In genomic region chr15:50107591-50108408, GRCh38 we compare ENCODE assay signal across 9 cellular contexts. TPM values are rescaled to one million over a fixed set of nuclear protein-coding genes. Genes with fewer than 3 reads are reported as not detected.
DNase-seq lines count a peak whose midpoint lies in the region; ATAC-seq, FAIRE-seq and TF ChIP-seq lines count a peak whose summit lies in the region.
"Had no signal": no experiment of that assay in that cellular context is flagged by ENCODE, and none has a peak within 500 bp of the region (broad histone marks: within the 10 kb centered on the region; RNA-seq: fewer than 3 reads in every experiment).

No MANE protein-coding gene starts in this region.

- peaks cover 2% of the 10 kb centered on the region for H3K27me3 Mint-ChIP-seq in activated B cell treated with CpG ODN at 0.5 μM for 24 hours
- peaks cover 17% of the 10 kb centered on the region for H3K27me3 Mint-ChIP-seq in Caco-2 (ENCODE audit: insufficient read depth, unreplicated experiment)

- intact Hi-C loops in HepG2 (cut with micrococcal nuclease; ENCODE audit: unreplicated experiment) = no loop called here
- intact Hi-C loops in activated B cell treated with CpG ODN at 0.5 μM for 24 hours (cut with micrococcal nuclease) = no loop called here
- intact Hi-C loops in Caco-2 (cut with micrococcal nuclease; ENCODE audit: unreplicated experiment) = no loop called here

- POLR2A ChIA-PET in HepG2 (lab: Yijun Ruan, JAX) (no interaction called here), activated B cell treated with CpG ODN at 0.5 μM for 24 hours (lab: Charles Lee) (interaction anchor here (0.6 kb wide), 1 partner anchor 866 kb away, joined by 3 read pairs; no protein-coding TSS in a partner anchor), Caco-2 (lab: Charles Lee) (no interaction called here)

- H3K4me3 Mint-ChIP-seq in activated B cell treated with CpG ODN at 0.5 μM for 24 hours (no peak overlapping the region), Caco-2 (ENCODE audit: unreplicated experiment) (no peak overlapping the region)
- H3K4me3 Mint-ChIP-seq: T-cell had no signal

- no peak for TF ChIP-seq POLR2A in HepG2 (IDR thresholded peaks at IDR 0.05; ENCODE audit: insufficient read depth in 1 of 2, low read depth in 2 of 2, low read length in 2 of 2)

- H3K9me3 Mint-ChIP-seq in activated B cell treated with CpG ODN at 0.5 μM for 24 hours (peaks cover 3% of the 10 kb centered on the region), Caco-2 (ENCODE audit: unreplicated experiment) (no peaks in the 10 kb centered on the region)
- H3K9me3 Mint-ChIP-seq: T-cell had no signal

- H3K27ac Mint-ChIP-seq in activated B cell treated with CpG ODN at 0.5 μM for 24 hours = peak overlapping the region; percentile 36
- no peak overlapping the region for H3K27ac Mint-ChIP-seq in Caco-2 (ENCODE audit: unreplicated experiment)

- H3K9ac ChIP-seq in liver (ENCODE audit: low read depth in 1 of 2, low read length in 2 of 2) = no peak overlapping the region
- no peak overlapping the region for H3K9ac ChIP-seq in HepG2 (ENCODE audit: insufficient read depth, low read depth, low read length)

- H3K36me3 Mint-ChIP-seq in activated B cell treated with CpG ODN at 0.5 μM for 24 hours (ENCODE audit: low read depth) (no peaks in the 10 kb centered on the region), Caco-2 (ENCODE audit: insufficient read depth, unreplicated experiment) (no peaks in the 10 kb centered on the region)
- H3K36me3 Mint-ChIP-seq: T-cell had no signal

- TF ChIP-seq CTCF in liver (IDR thresholded peaks at IDR 0.05; ENCODE audit: low read depth, low read length, missing input control) (no peak), HepG2 (CRISPR knock-in tag; IDR thresholded peaks at IDR 0.05) (no peak), activated B cell treated with CpG ODN at 0.5 μM for 24 hours (IDR thresholded peaks at IDR 0.05) (no peak), Caco-2 (IDR thresholded peaks at IDR 0.05; ENCODE audit: insufficient read depth in 1 of 2, low read depth in 1 of 2, low read length in 1 of 2, severe bottlenecking in 1 of 2, unreplicated experiment in 1 of 2) (no peak)

- TF ChIP-seq RAD21 in liver (IDR thresholded peaks at IDR 0.05) (no peak), HepG2 (CRISPR knock-in tag; IDR thresholded peaks at IDR 0.05) (no peak)

- H3K27me3 ChIP-seq in liver (ENCODE audit: control insufficient read depth in 4 of 4, insufficient read depth in 4 of 4, low read length in 3 of 4) (no peaks in the 10 kb centered on the region), HepG2 (ENCODE audit: control insufficient read depth in 1 of 2, insufficient read depth in 2 of 2, low read length in 2 of 2) (no peaks in the 10 kb centered on the region), Caco-2 (replicated peaks; ENCODE audit: control insufficient read depth, insufficient read depth, low read length) (no peaks in the 10 kb centered on the region; the same call in 1 of the 2 replicates)

- H3K4me1 Mint-ChIP-seq in activated B cell treated with CpG ODN at 0.5 μM for 24 hours (peaks cover 29% of the 10 kb centered on the region), Caco-2 (ENCODE audit: low read depth, unreplicated experiment) (no peaks in the 10 kb centered on the region)

- no peak overlapping the region for H2AFZ ChIP-seq in HepG2 (ENCODE audit: low read length)

- FAIRE-seq in HepG2 (lab: Jason Lieb, UNC) = no peak

- peaks cover 0 to 10% (median 5%) of the 10 kb centered on the region in 4 donors for H3K4me1 ChIP-seq in liver (ENCODE audit: control insufficient read depth in 4 of 4, insufficient read depth in 4 of 4, low read length in 3 of 4)
- no peaks in the 10 kb centered on the region for H3K4me1 ChIP-seq in HepG2 (ENCODE audit: insufficient read depth, low read length)
- H3K4me1 ChIP-seq in Caco-2 = no peaks in the 10 kb centered on the region

- ATAC-seq in HepG2 (no peak), HG03066 (IDR thresholded peaks at IDR 0.05; ENCODE audit: low read depth, unreplicated experiment) (peak; percentile 98), activated B cell treated with CpG ODN at 0.5 μM for 24 hours (ENCODE audit: low read depth) (peak; percentile 72)
- ATAC-seq: T-cell had no signal

- H3K9me3 ChIP-seq in liver (ENCODE audit: control insufficient read depth in 4 of 4, low read length in 3 of 4) (no peaks in the 10 kb centered on the region), HepG2 (ENCODE audit: low read length) (no peaks in the 10 kb centered on the region), Caco-2 (no peaks in the 10 kb centered on the region)

- CTCF ChIA-PET in HepG2 (lab: Yijun Ruan, JAX; ENCODE audit: low intra/inter-chr PET ratio, low total read pairs) = interaction anchor here (0.6 kb wide), 1 partner anchor 176 kb away, joined by 4 read pairs; no protein-coding TSS in a partner anchor
- CTCF ChIA-PET in activated B cell treated with CpG ODN at 0.5 μM for 24 hours (lab: Charles Lee) = no interaction called here
- CTCF ChIA-PET in Caco-2 (lab: Charles Lee) = no interaction called here

- in situ Hi-C loops in HepG2 (cut with HindIII; ENCODE audit: extremely low pct_ligation_motif_present, low pct_unique_long_range_greater_than_20kb) = no loop called here

- H3K27ac ChIP-seq in liver (ENCODE audit: low read depth in 1 of 2, low read length in 2 of 2) (peak overlapping the region; percentile 22 to 46), HepG2 (ENCODE audit: extremely low read length, insufficient read depth, low read length) (no peak overlapping the region)

- no peaks in the 10 kb centered on the region for H3K79me2 ChIP-seq in HepG2 (ENCODE audit: insufficient read depth, low read length)

- DNase-seq in HepG2 (ENCODE audit: low spot score) (no peak), activated B cell treated with CpG ODN at 0.5 μM for 24 hours (no peak), putamen (ENCODE audit: low spot score) (peak; percentile 42), NCI-H345 (lab: John Stamatoyannopoulos, UW) (no peak), Caco-2 (no peak), NCI-H1436 treated with DMSO at 0.1 percent for 48 hours (lab: John Stamatoyannopoulos, UW) (no peak)

- H3K4me2 ChIP-seq in HepG2 (ENCODE audit: low read depth, low read length) = no peak overlapping the region

- H3K36me3 ChIP-seq in liver (ENCODE audit: control insufficient read depth in 4 of 4, insufficient read depth in 3 of 4, low read depth in 1 of 4, low read length in 3 of 4) (no peaks in the 10 kb centered on the region), HepG2 (replicated peaks in 1 of 2; ENCODE audit: control insufficient read depth in 1 of 2, insufficient read depth in 2 of 2, low read length in 2 of 2) (no peaks in the 10 kb centered on the region), Caco-2 (ENCODE audit: control insufficient read depth, insufficient read depth, low read length) (no peaks in the 10 kb centered on the region)

- TF ChIP-seq EP300 in HepG2 (IDR thresholded peaks at IDR 0.05; ENCODE audit: low read depth in 2 of 2, low read length in 2 of 2) (no peak), HepG2 (CRISPR knock-in tag; IDR thresholded peaks at IDR 0.05; ENCODE audit: borderline replicate concordance) (no peak)

- 83% methylated on average over 7 of the region's 7 CpGs for WGBS in liver
- 67% methylated on average over 3 of the region's 7 CpGs for WGBS in HepG2 (ENCODE audit: low lambda C conversion rate)

- no peaks in the 10 kb centered on the region for H4K20me1 ChIP-seq in HepG2 (ENCODE audit: insufficient read depth, low read length)

- BruUV-seq in HepG2 (replicated peaks; lab: Mats Ljungman, UMichigan) = no TSS peak
- no TSS peak for BruUV-seq in Caco-2 (replicated peaks; lab: Mats Ljungman, UMichigan)

- H3K4me3 ChIP-seq in liver (ENCODE audit: low read depth in 1 of 3, low read length in 3 of 3) (no peak overlapping the region), HepG2 (replicated peaks in 1 of 3; ENCODE audit: insufficient read depth in 1 of 3, low read depth in 2 of 3, low read length in 3 of 3) (no peak overlapping the region), Caco-2 (ENCODE audit: low read depth, low read length) (no peak overlapping the region)

TF ChIP-seq in liver, 16 proteins besides CTCF, POLR2A, EP300 and RAD21 (continues in another document):
- TF ChIP-seq EGR1 (IDR thresholded peaks at IDR 0.05; ENCODE audit: low read depth in 2 of 2) (no peak), FOXA1 (IDR thresholded peaks at IDR 0.05) (no peak)

TF ChIP-seq in HepG2, 621 proteins besides CTCF, POLR2A, EP300 and RAD21 (continues in another document):
- TF ChIP-seq ZNF496 (CRISPR knock-in tag; IDR thresholded peaks at IDR 0.05; ENCODE audit: insufficient replicate concordance) (no peak), BORCS8-MEF2B (CRISPR knock-in tag; IDR thresholded peaks at IDR 0.05) (no peak)

RNA-seq across cellular contexts. Expression of gene ATP8B4, which starts 11.2 kb away (rescaled TPM):
- total RNA-seq in liver = 10 to 100 TPM; 17.7 to 19.7 TPM
- polyA plus RNA-seq in liver = 1 to 10 TPM; 1.9 to 7.1 TPM
- total RNA-seq in HepG2 (2016; rRNA removed; fragmentation: Illumina TruSeq; extraction: Trizol) = 0.18 and 0.69 TPM in 2 replicates
- 0.44 and 0.81 TPM in 2 replicates for total RNA-seq in HepG2 (2016; cell fraction: cytosol; rRNA removed; fragmentation: Illumina TruSeq; extraction: Trizol; ENCODE audit: low read depth)
- total RNA-seq in HepG2 (2016; cell fraction: insoluble cytoplasmic fraction; rRNA removed; fragmentation: Illumina TruSeq; extraction: Trizol) = 0.34 and 1.0 TPM in 2 replicates
- 0.28 and 0.45 TPM in 2 replicates for total RNA-seq in HepG2 (2016; cell fraction: membrane; rRNA removed; fragmentation: Illumina TruSeq; extraction: Trizol)
- total RNA-seq in HepG2 (2016; cell fraction: nucleus; rRNA removed; fragmentation: Illumina TruSeq; extraction: Trizol) = 1.9 and 2.8 TPM in 2 replicates
- 0.24 and 0.42 TPM in 2 replicates for polyA plus RNA-seq in HepG2 (2011; rRNA removed)
- 0.04 and 0.07 TPM in 2 replicates for polyA plus RNA-seq in HepG2 (2011; cell fraction: cytosol; rRNA removed)
- polyA plus RNA-seq in HepG2 (2011; cell fraction: nucleus; rRNA removed) = 0.61 and 0.71 TPM in 2 replicates
- polyA plus RNA-seq in HepG2 (2012) = 0.47 and 0.58 TPM in 2 replicates
- polyA plus RNA-seq in HepG2 (2016; cell fraction: cytosol; fragmentation: Illumina TruSeq; extraction: Trizol; ENCODE audit: low read depth) = 0.08 and 0.16 TPM in 2 replicates
- polyA plus RNA-seq in HepG2 (2016; cell fraction: insoluble cytoplasmic fraction; fragmentation: Illumina TruSeq; extraction: Trizol; ENCODE audit: low read depth) = 0.27 and 0.29 TPM in 2 replicates
- 0.10 and 0.19 TPM in 2 replicates for polyA plus RNA-seq in HepG2 (2016; cell fraction: membrane; fragmentation: Illumina TruSeq; extraction: Trizol; ENCODE audit: low read depth)
- 1.00 and 1.2 TPM in 2 replicates for polyA plus RNA-seq in HepG2 (2016; cell fraction: nucleus; fragmentation: Illumina TruSeq; extraction: Trizol; ENCODE audit: insufficient read depth, low read depth)
- polyA minus RNA-seq in HepG2 (2011; rRNA and poly(A)+ RNA removed; ENCODE audit: low replicate concordance) = 0.36 and 21.5 TPM in 2 replicates
- 0.79 TPM in 1 of 2 replicates, not detected in the other for polyA minus RNA-seq in HepG2 (2011; cell fraction: cytosol; rRNA and poly(A)+ RNA removed)
- polyA minus RNA-seq in HepG2 (2011; cell fraction: nucleus; rRNA and poly(A)+ RNA removed) = 2.0 and 2.4 TPM in 2 replicates
- total RNA-seq in activated B cell treated with CpG ODN at 0.5 μM for 24 hours = 0.54 and 0.86 TPM in 2 replicates
- 0.57 and 1.3 TPM in 2 replicates for total RNA-seq in Caco-2 (2022)
